Comparison of ENCODE assay signal across 12 cellular contexts in the genomic region with DNA sequence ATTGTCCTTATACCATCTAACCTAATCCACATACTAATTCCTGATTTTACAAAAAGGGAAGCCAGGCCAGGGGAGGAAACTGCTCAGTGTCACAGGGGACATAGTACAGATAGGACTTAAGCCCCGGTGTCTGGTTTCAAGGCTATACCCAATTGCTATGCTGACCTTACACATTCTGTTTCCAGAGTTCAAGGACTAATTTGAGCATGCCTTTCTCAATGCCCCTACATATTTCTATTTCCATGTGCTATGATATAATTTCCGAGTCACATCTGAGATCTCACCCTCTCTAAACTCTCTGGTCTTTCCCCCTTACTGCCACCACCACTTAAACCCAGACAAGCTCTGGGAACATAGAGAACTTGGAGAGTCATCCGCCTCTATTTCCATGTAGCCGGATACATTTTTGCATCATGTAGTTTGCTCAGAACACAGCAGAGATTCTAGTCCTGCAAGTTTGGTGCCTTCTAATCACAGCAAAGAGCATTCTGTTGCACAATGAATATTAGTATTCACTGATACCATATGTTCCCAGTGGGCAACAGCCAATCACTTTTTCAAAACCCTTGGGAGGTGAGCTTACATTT. TPM values are rescaled to one million over a fixed set of nuclear protein-coding genes. Genes with fewer than 3 reads are reported as not detected.
DNase-seq lines count a peak whose midpoint lies in the region; ATAC-seq and TF ChIP-seq lines count a peak whose summit lies in the region.
"Had no signal": no experiment of that assay in that cellular context is flagged by ENCODE, and none has a peak within 500 bp of the region (broad histone marks: within the 10 kb centered on the region; RNA-seq: fewer than 3 reads in every experiment).

No MANE protein-coding gene starts in this region.

- peaks cover 0 to 3% (median 0%) of the 10 kb centered on the region in 5 experiments for H3K9me3 Mint-ChIP-seq in brain
- H3K9me3 Mint-ChIP-seq in activated CD4-positive, alpha-beta T cell treated with anti-CD3 and anti-CD28 coated beads, Interleukin-2, amount 10 ng/mL, durations not matched to agents 7 days and 5 days: no peaks in the 10 kb centered on the region

- no peak overlapping the region for H2AK5ac ChIP-seq in mesendoderm (ENCODE audit: low read length)

- no CpG with 5 or more reads among the region's 4 CpGs for WGBS in mesendoderm (ENCODE audit: extremely low coverage, insufficient coverage, low lambda C conversion rate)

- H3K23ac ChIP-seq in mesendoderm (ENCODE audit: low read length): no peak overlapping the region

- H3K4me1 ChIP-seq in mesendoderm (ENCODE audit: control insufficient read depth, low read depth, low read length): peaks cover 6% of the 10 kb centered on the region

- H3K27ac ChIP-seq in C4-2B (peak overlapping the region; percentile 79; the same call in 1 of the 2 replicates), mesendoderm (ENCODE audit: low read depth, low read length) (no peak overlapping the region)

- no peak overlapping the region for H2BK15ac ChIP-seq in mesendoderm (replicated peaks; ENCODE audit: low read depth)

- H3K79me2 ChIP-seq in mesendoderm (ENCODE audit: control insufficient read depth, insufficient read depth, low read length): peaks cover 15% of the 10 kb centered on the region

- POLR2A ChIA-PET in activated CD4-positive, alpha-beta T cell treated with anti-CD3 and anti-CD28 coated beads, Interleukin-2, amount 10 ng/mL, durations not matched to agents 7 days and 5 days (lab: Charles Lee): no interaction called here

- H3K4me2 ChIP-seq in mesendoderm (ENCODE audit: low read length): no peak overlapping the region

- peaks cover 19% of the 10 kb centered on the region for H3K4me1 Mint-ChIP-seq in brain
- H3K4me1 Mint-ChIP-seq in activated CD4-positive, alpha-beta T cell treated with anti-CD3 and anti-CD28 coated beads, Interleukin-2, amount 10 ng/mL, durations not matched to agents 7 days and 5 days: no peaks in the 10 kb centered on the region

- no peak overlapping the region for H4K8ac ChIP-seq in mesendoderm (ENCODE audit: low read depth, low read length)

- H3K4me3 ChIP-seq in mesendoderm (ENCODE audit: low read length): no peak overlapping the region

- peak overlapping the region in 3 of 5 experiments; percentile 47 to 58 (median 56) for H3K27ac Mint-ChIP-seq in brain
- H3K27ac Mint-ChIP-seq in activated CD4-positive, alpha-beta T cell treated with anti-CD3 and anti-CD28 coated beads, Interleukin-2, amount 10 ng/mL, durations not matched to agents 7 days and 5 days: no peak overlapping the region

- TF ChIP-seq CTCF in C4-2B (conservative IDR thresholded peaks at IDR 0.05) (no peak), brain (conservative IDR thresholded peaks at IDR 0.05) (no peak)

- H2BK120ac ChIP-seq in mesendoderm (ENCODE audit: low read depth, low read length): no peak overlapping the region

- no peak overlapping the region for H3K4me3 Mint-ChIP-seq in brain
- H3K4me3 Mint-ChIP-seq in activated CD4-positive, alpha-beta T cell treated with anti-CD3 and anti-CD28 coated beads, Interleukin-2, amount 10 ng/mL, durations not matched to agents 7 days and 5 days: no peak overlapping the region

- DNase-seq in MV-4-11 (lab: John Stamatoyannopoulos, UW) (peak; percentile 14), mesendoderm (peak; percentile 37)
- no peak for DNase-seq in activated CD4-positive, alpha-beta T cell treated with anti-CD3 and anti-CD28 coated beads, Interleukin-2, amount 10 ng/mL, durations not matched to agents 7 days and 5 days
- DNase-seq: activated CD8-positive, alpha-beta memory T cell treated with anti-CD3 and anti-CD28 coated beads, Interleukin-2, amount 50 U/mL, for 48 hours; Karpas-422; NCI-H226; RPMI8226 had no signal

- CTCF ChIA-PET in activated CD4-positive, alpha-beta T cell treated with anti-CD3 and anti-CD28 coated beads, Interleukin-2, amount 10 ng/mL, durations not matched to agents 7 days and 5 days (lab: Charles Lee): no interaction called here

- ATAC-seq in GM21360 (IDR thresholded peaks at IDR 0.05; ENCODE audit: unreplicated experiment): no peak
- no peak for ATAC-seq in HG03432 (IDR thresholded peaks at IDR 0.05; ENCODE audit: unreplicated experiment)
- no peak for ATAC-seq in GM21825 (IDR thresholded peaks at IDR 0.05; ENCODE audit: unreplicated experiment)

- H3K4ac ChIP-seq in mesendoderm (ENCODE audit: low read depth, low read length): no peak overlapping the region

- H3K9ac ChIP-seq in mesendoderm (ENCODE audit: low read length): no peak overlapping the region

- no peak overlapping the region for H3K18ac ChIP-seq in mesendoderm (ENCODE audit: low read length)

- H3K56ac ChIP-seq in mesendoderm (ENCODE audit: low read length): no peak overlapping the region

- peaks cover 6% of the 10 kb centered on the region for H3K79me1 ChIP-seq in mesendoderm (ENCODE audit: low read length)

- H3K36me3 ChIP-seq in mesendoderm (ENCODE audit: control insufficient read depth, insufficient read depth, low read length): no peaks in the 10 kb centered on the region

- H3K27me3 Mint-ChIP-seq in brain: no peaks in the 10 kb centered on the region
- H3K27me3 Mint-ChIP-seq in activated CD4-positive, alpha-beta T cell treated with anti-CD3 and anti-CD28 coated beads, Interleukin-2, amount 10 ng/mL, durations not matched to agents 7 days and 5 days: peaks cover 4% of the 10 kb centered on the region

- H3K36me3 Mint-ChIP-seq in brain: no peaks in the 10 kb centered on the region
- no peaks in the 10 kb centered on the region for H3K36me3 Mint-ChIP-seq in activated CD4-positive, alpha-beta T cell treated with anti-CD3 and anti-CD28 coated beads, Interleukin-2, amount 10 ng/mL, durations not matched to agents 7 days and 5 days (ENCODE audit: low read depth)

- no peak overlapping the region for H2BK5ac ChIP-seq in mesendoderm (ENCODE audit: low read length)

- no peak overlapping the region for H4K5ac ChIP-seq in mesendoderm (ENCODE audit: low read length)

- no peaks in the 10 kb centered on the region for H3K27me3 ChIP-seq in mesendoderm (ENCODE audit: insufficient read depth, low read length, poor library complexity)

RNA-seq across cellular contexts. Expression of a gene that starts 34.2 kb away (rescaled TPM):
- polyA plus RNA-seq in brain (ENCODE audit: insufficient read depth, low read depth, low replicate concordance): 31.5 TPM
- polyA plus RNA-seq in mesendoderm (2013, experiment 1 of 2): 15.7 TPM
- polyA plus RNA-seq in mesendoderm (2013, experiment 2 of 2): 15.2 TPM
- total RNA-seq in activated CD4-positive, alpha-beta T cell treated with anti-CD3 and anti-CD28 coated beads, Interleukin-2, amount 10 ng/mL, durations not matched to agents 7 days and 5 days: not detected
